22 cellular contexts compared by ENCODE assay signal in the genomic region with DNA sequence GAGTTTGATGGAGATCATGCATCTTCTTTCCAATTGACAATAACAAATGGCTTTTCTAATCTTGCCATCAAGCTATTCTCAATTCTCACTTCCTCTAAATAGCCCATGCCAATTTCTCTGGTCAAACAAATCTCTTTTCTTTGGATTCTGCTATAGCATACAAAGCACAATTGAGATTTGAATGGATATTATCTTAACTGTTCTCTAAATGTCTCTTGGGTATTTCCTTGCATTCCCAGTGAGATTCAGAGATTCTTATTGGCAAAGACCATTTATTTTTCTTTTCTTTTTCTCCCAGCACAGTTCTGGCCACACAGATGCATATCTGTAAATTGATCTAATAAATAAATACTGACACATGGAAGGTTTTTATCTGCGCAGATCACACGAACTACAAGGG. TPM values are rescaled to one million over a fixed set of nuclear protein-coding genes. Genes with fewer than 3 reads are reported as not detected.
DNase-seq lines count a peak whose midpoint lies in the region; ATAC-seq lines count a peak whose summit lies in the region.
"Had no signal": no experiment of that assay in that cellular context is flagged by ENCODE, and none has a peak within 500 bp of the region (broad histone marks: within the 10 kb centered on the region; RNA-seq: fewer than 3 reads in every experiment).

A gene with protein sequence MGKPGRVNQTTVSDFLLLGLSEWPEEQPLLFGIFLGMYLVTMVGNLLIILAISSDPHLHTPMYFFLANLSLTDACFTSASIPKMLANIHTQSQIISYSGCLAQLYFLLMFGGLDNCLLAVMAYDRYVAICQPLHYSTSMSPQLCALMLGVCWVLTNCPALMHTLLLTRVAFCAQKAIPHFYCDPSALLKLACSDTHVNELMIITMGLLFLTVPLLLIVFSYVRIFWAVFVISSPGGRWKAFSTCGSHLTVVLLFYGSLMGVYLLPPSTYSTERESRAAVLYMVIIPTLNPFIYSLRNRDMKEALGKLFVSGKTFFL (plus strand): TSS at position 301 of the 400 bp plus-strand sequence. CDS start 100 bp downstream, outside the sequence.

- peaks cover 17% of the 10 kb centered on the region for H3K9me3 ChIP-seq in trophoblast cell (ENCODE audit: insufficient read depth, low read depth, low read length)
- H3K9me3 ChIP-seq: A549, BE2C had no signal

- H4K91ac ChIP-seq in trophoblast cell (ENCODE audit: low read depth, low read length), result no peak within 1 kb of the TSS

- H3K4me3 ChIP-seq in trophoblast cell (ENCODE audit: low read depth, low read length), result peak within 1 kb of the TSS; percentile 32
- H3K4me3 ChIP-seq: A549; BLaER1 treated with 17β-estradiol and CSF1 and Interleukin-3, amounts not matched to agents 10 nM and 100 nM; GM23248 had no signal

- H3K27me3 Mint-ChIP-seq in stimulated activated naive CD8-positive, alpha-beta T cell treated with anti-CD3 and anti-CD28 coated beads, Interleukin-15, amount 100 ng/mL, for 72 hours, result peaks cover 25% of the 10 kb centered on the region

- H2AK5ac ChIP-seq in trophoblast cell (ENCODE audit: low read length), result no peak within 1 kb of the TSS

- no peak within 1 kb of the TSS for H4K12ac ChIP-seq in trophoblast cell (ENCODE audit: low read depth, low read length)

- H3K4me2 ChIP-seq in trophoblast cell (ENCODE audit: low read length), result no peak within 1 kb of the TSS
- H3K4me2 ChIP-seq: A549 had no signal

- H3K79me2 ChIP-seq in trophoblast cell (ENCODE audit: control insufficient read depth, insufficient read depth, low read length, poor library complexity), result no peaks in the 10 kb centered on the region

- H3K27ac Mint-ChIP-seq in stimulated activated naive CD8-positive, alpha-beta T cell treated with anti-CD3 and anti-CD28 coated beads, Interleukin-15, amount 100 ng/mL, for 72 hours, result peak within 1 kb of the TSS; percentile 5 to 16
- H3K27ac Mint-ChIP-seq: CD14-positive monocyte; CD4-positive, alpha-beta T cell; CD8-positive, alpha-beta memory T cell; H9 had no signal

- no peak within 1 kb of the TSS for H2AFZ ChIP-seq in trophoblast cell (ENCODE audit: insufficient read depth, low read length, poor library complexity)
- H2AFZ ChIP-seq: GM23248 had no signal

- H3K4me1 ChIP-seq in trophoblast cell (ENCODE audit: control insufficient read depth in 1 of 2, insufficient read depth in 2 of 2, low read length in 2 of 2), result no peaks in the 10 kb centered on the region
- H3K4me1 ChIP-seq: A549; BE2C; BLaER1 treated with 17β-estradiol and CSF1 and Interleukin-3, amounts not matched to agents 10 nM and 100 nM had no signal

- H3K14ac ChIP-seq in trophoblast cell (ENCODE audit: low read length), result no peak within 1 kb of the TSS

- no peak within 1 kb of the TSS for H3K9ac ChIP-seq in trophoblast cell (ENCODE audit: low read length)
- H3K9ac ChIP-seq: BLaER1 treated with 17β-estradiol and CSF1 and Interleukin-3, amounts not matched to agents 10 nM and 100 nM; GM23248 had no signal

- H2BK12ac ChIP-seq in trophoblast cell (ENCODE audit: low read length), result no peak within 1 kb of the TSS

- ATAC-seq in stimulated activated naive CD8-positive, alpha-beta T cell treated with anti-CD3 and anti-CD28 coated beads, Interleukin-15, amount 100 ng/mL, for 72 hours, result no peak
- ATAC-seq in stimulated activated naive CD8-positive, alpha-beta T cell treated with anti-CD3 and anti-CD28 coated beads, Interleukin-15, Interleukin-2, amounts not matched to agents 100 U/mL and 50 U/mL, for 24 hours, result no peak
- ATAC-seq: HCT116 had no signal

- no peak within 1 kb of the TSS for H2BK5ac ChIP-seq in trophoblast cell (ENCODE audit: low read depth, low read length, poor library complexity)

- no peak within 1 kb of the TSS for H2BK120ac ChIP-seq in trophoblast cell (ENCODE audit: insufficient read depth, low read length, poor library complexity)

- H3K23ac ChIP-seq in trophoblast cell (ENCODE audit: low read length), result peak within 1 kb of the TSS; percentile 98

- no CpG with 5 or more reads among the region's 2 CpGs for WGBS in trophoblast cell (ENCODE audit: extremely low coverage, insufficient coverage, insufficient read length)

- no peaks in the 10 kb centered on the region for H3K4me1 Mint-ChIP-seq in stimulated activated naive CD8-positive, alpha-beta T cell treated with anti-CD3 and anti-CD28 coated beads, Interleukin-15, amount 100 ng/mL, for 72 hours
- H3K4me1 Mint-ChIP-seq: CD14-positive monocyte; CD8-positive, alpha-beta memory T cell; H9 had no signal

- H3K36me3 ChIP-seq in trophoblast cell (ENCODE audit: control insufficient read depth in 1 of 2, insufficient read depth in 2 of 2, low read length in 2 of 2), result no peaks in the 10 kb centered on the region
- H3K36me3 ChIP-seq: BE2C; BLaER1 treated with 17β-estradiol and CSF1 and Interleukin-3, amounts not matched to agents 10 nM and 100 nM had no signal

- H4K8ac ChIP-seq in trophoblast cell (ENCODE audit: low read depth, low read length), result no peak within 1 kb of the TSS

- DNase-seq in stimulated activated naive CD8-positive, alpha-beta T cell treated with anti-CD3 and anti-CD28 coated beads, Interleukin-15, amount 100 ng/mL, for 72 hours, result no peak
- DNase-seq in stimulated activated naive CD8-positive, alpha-beta T cell treated with anti-CD3 and anti-CD28 coated beads, Interleukin-15, Interleukin-2, amounts not matched to agents 100 U/mL and 50 U/mL, for 24 hours, result no peak
- peak; percentile 10 for DNase-seq in globus pallidus (ENCODE audit: low spot score)
- DNase-seq in trophoblast cell, result no peak
- DNase-seq in GOT3 (lab: John Stamatoyannopoulos, UW), result no peak
- no peak for DNase-seq in T-helper 2 cell
- no peak for DNase-seq in DMS153 (lab: John Stamatoyannopoulos, UW)
- DNase-seq: 8988T; ACHN; AML-193; BE2C; CD4-positive, alpha-beta T cell; CD8-positive, alpha-beta memory T cell; DMS 273 treated with DMSO at 0.1 percent for 48 hours; DMS79 treated with DMSO at 0.1 percent for 48 hours; GF-D8; H9 had no signal

- peaks cover 0 to 10% of the 10 kb centered on the region in 2 donors for H3K9me3 Mint-ChIP-seq in stimulated activated naive CD8-positive, alpha-beta T cell treated with anti-CD3 and anti-CD28 coated beads, Interleukin-15, amount 100 ng/mL, for 72 hours
- H3K9me3 Mint-ChIP-seq: CD4-positive, alpha-beta T cell had no signal

- no peaks in the 10 kb centered on the region for H3K79me1 ChIP-seq in trophoblast cell (ENCODE audit: low read length)

- H3K4me3 Mint-ChIP-seq in stimulated activated naive CD8-positive, alpha-beta T cell treated with anti-CD3 and anti-CD28 coated beads, Interleukin-15, amount 100 ng/mL, for 72 hours, result no peak within 1 kb of the TSS
- H3K4me3 Mint-ChIP-seq: CD14-positive monocyte; CD4-positive, alpha-beta T cell; CD8-positive, alpha-beta memory T cell; H9 had no signal

- H3K18ac ChIP-seq in trophoblast cell (ENCODE audit: low read length), result no peak within 1 kb of the TSS

- H3K4ac ChIP-seq in trophoblast cell (ENCODE audit: low read depth, low read length), result no peak within 1 kb of the TSS

- no peak within 1 kb of the TSS for H3K27ac ChIP-seq in trophoblast cell (ENCODE audit: low read depth, low read length)
- H3K27ac ChIP-seq: A549; BLaER1 treated with 17β-estradiol and CSF1 and Interleukin-3, amounts not matched to agents 10 nM and 100 nM; GM23248 had no signal

- no peaks in the 10 kb centered on the region for H3K27me3 ChIP-seq in trophoblast cell (ENCODE audit: insufficient read depth, low read length)
- H3K27me3 ChIP-seq: BLaER1 treated with 17β-estradiol and CSF1 and Interleukin-3, amounts not matched to agents 10 nM and 100 nM had no signal

RNA-seq across cellular contexts. Expression of the gene that starts here (rescaled TPM):
- not detected in 2 replicates for polyA plus RNA-seq in trophoblast cell (2013)
- polyA plus RNA-seq: A549; CD14-positive monocyte; CD8-positive, alpha-beta memory T cell; GM23248 had no signal
